Comparison of ENCODE assay signal across 9 cellular contexts in genomic region chr2:100416939-100417744, GRCh38. TPM values are rescaled to one million over a fixed set of nuclear protein-coding genes. Genes with fewer than 3 reads are reported as not detected.
A peak's percentile ranks its signal among the peaks of the same experiment; 100 is the strongest.
DNase-seq lines count a peak whose midpoint lies in the region; ATAC-seq, FAIRE-seq and TF ChIP-seq lines count a peak whose summit lies in the region.
"Had no signal": no experiment of that assay in that cellular context is flagged by ENCODE, and none has a peak within 500 bp of the region (broad histone marks: within the 10 kb centered on the region; RNA-seq: fewer than 3 reads in every experiment).

A gene with protein sequence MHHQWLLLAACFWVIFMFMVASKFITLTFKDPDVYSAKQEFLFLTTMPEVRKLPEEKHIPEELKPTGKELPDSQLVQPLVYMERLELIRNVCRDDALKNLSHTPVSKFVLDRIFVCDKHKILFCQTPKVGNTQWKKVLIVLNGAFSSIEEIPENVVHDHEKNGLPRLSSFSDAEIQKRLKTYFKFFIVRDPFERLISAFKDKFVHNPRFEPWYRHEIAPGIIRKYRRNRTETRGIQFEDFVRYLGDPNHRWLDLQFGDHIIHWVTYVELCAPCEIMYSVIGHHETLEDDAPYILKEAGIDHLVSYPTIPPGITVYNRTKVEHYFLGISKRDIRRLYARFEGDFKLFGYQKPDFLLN (minus strand): TSS chr2:100417668. CDS start chr2:100406675, 10,993 bp downstream.

- FAIRE-seq in D721Med (lab: Jason Lieb, UNC) = no peak

- H3K9ac ChIP-seq in HUES64 (ENCODE audit: low read depth, low read length) (peak within 1 kb of the TSS; percentile 90), SK-N-MC (ENCODE audit: insufficient read length) (peak within 1 kb of the TSS; percentile 74)

- H3K9me3 Mint-ChIP-seq in activated naive CD8-positive, alpha-beta T cell treated with anti-CD3 and anti-CD28 coated beads, Interleukin-2, amount 10 ng/mL, durations not matched to agents 7 days and 5 days = no peaks in the 10 kb centered on the region
- H3K9me3 Mint-ChIP-seq in type B pancreatic cell = no peaks in the 10 kb centered on the region

- DNase-seq in D721Med (ENCODE audit: insufficient read length, low spot score) (peak; percentile 71), SK-N-MC (ENCODE audit: low read depth, low spot score) (no peak), cardiac muscle cell (ENCODE audit: low read depth in 1 of 2, low spot score in 1 of 2) (peak; percentile 67 to 89), pons (ENCODE audit: low spot score) (peak; percentile 46), type B pancreatic cell (ENCODE audit: extremely low spot score, unreplicated experiment) (peak; percentile 83)
- peak; percentile 75 for DNase-seq in activated naive CD8-positive, alpha-beta T cell treated with anti-CD3 and anti-CD28 coated beads, Interleukin-2, amount 10 ng/mL, durations not matched to agents 7 days and 5 days

- H3K27ac ChIP-seq in HUES64 (ENCODE audit: low read depth, low read length) = peak within 1 kb of the TSS; percentile 76
- no peak within 1 kb of the TSS for H3K27ac ChIP-seq in SK-N-MC
- peak within 1 kb of the TSS; percentile 92 for H3K27ac ChIP-seq in cardiac muscle cell
- H3K27ac ChIP-seq: neutrophil had no signal

- TF ChIP-seq CTCF in D721Med (IDR thresholded peaks at IDR 0.05; ENCODE audit: insufficient read depth, missing control alignments) = no peak
- no peak for TF ChIP-seq CTCF in cardiac muscle cell (IDR thresholded peaks at IDR 0.05; ENCODE audit: low read depth, low read length)
- TF ChIP-seq CTCF in type B pancreatic cell (conservative IDR thresholded peaks at IDR 0.05) = no peak

- peak within 1 kb of the TSS; percentile 89 for H3K4me3 Mint-ChIP-seq in activated naive CD8-positive, alpha-beta T cell treated with anti-CD3 and anti-CD28 coated beads, Interleukin-2, amount 10 ng/mL, durations not matched to agents 7 days and 5 days
- peak within 1 kb of the TSS; percentile 94 for H3K4me3 Mint-ChIP-seq in type B pancreatic cell

- ATAC-seq in GM21381 (IDR thresholded peaks at IDR 0.05; ENCODE audit: unreplicated experiment) = peak; percentile 91
- ATAC-seq in activated naive CD8-positive, alpha-beta T cell treated with anti-CD3 and anti-CD28 coated beads, Interleukin-2, amount 10 ng/mL, durations not matched to agents 7 days and 5 days (ENCODE audit: low read depth) = peak; percentile 95

- H3K4me3 ChIP-seq in HUES64 (ENCODE audit: low read length) (peak within 1 kb of the TSS; percentile 97), SK-N-MC (peak within 1 kb of the TSS; percentile 82), cardiac muscle cell (peak within 1 kb of the TSS; percentile 78)

- H3K36me3 ChIP-seq in HUES64 (ENCODE audit: insufficient read depth, low read length) = peaks cover 9% of the 10 kb centered on the region; the same call in 1 of the 2 replicates
- H3K36me3 ChIP-seq in SK-N-MC (ENCODE audit: insufficient read depth, low read length) = no peaks in the 10 kb centered on the region
- H3K36me3 ChIP-seq in cardiac muscle cell = no peaks in the 10 kb centered on the region
- H3K36me3 ChIP-seq: neutrophil had no signal

- no peaks in the 10 kb centered on the region for H3K27me3 ChIP-seq in HUES64 (ENCODE audit: insufficient read depth, low read length)
- H3K27me3 ChIP-seq in cardiac muscle cell = no peaks in the 10 kb centered on the region

- under 1% methylated on average over 92 of the region's 92 CpGs for WGBS in HUES64

- H3K36me3 Mint-ChIP-seq in activated naive CD8-positive, alpha-beta T cell treated with anti-CD3 and anti-CD28 coated beads, Interleukin-2, amount 10 ng/mL, durations not matched to agents 7 days and 5 days = peaks cover 3% of the 10 kb centered on the region
- no peaks in the 10 kb centered on the region for H3K36me3 Mint-ChIP-seq in type B pancreatic cell

- H3K27me3 Mint-ChIP-seq in activated naive CD8-positive, alpha-beta T cell treated with anti-CD3 and anti-CD28 coated beads, Interleukin-2, amount 10 ng/mL, durations not matched to agents 7 days and 5 days = no peaks in the 10 kb centered on the region
- no peaks in the 10 kb centered on the region for H3K27me3 Mint-ChIP-seq in type B pancreatic cell

- H3K4me1 ChIP-seq in HUES64 (ENCODE audit: insufficient read depth, low read length) (peaks cover 44% of the 10 kb centered on the region), cardiac muscle cell (ENCODE audit: low read depth) (peaks cover 16% of the 10 kb centered on the region)

- no peaks in the 10 kb centered on the region for H3K9me3 ChIP-seq in HUES64 (ENCODE audit: insufficient read depth, low read depth, low read length)
- no peaks in the 10 kb centered on the region for H3K9me3 ChIP-seq in SK-N-MC (ENCODE audit: low read depth, low read length)
- H3K9me3 ChIP-seq in cardiac muscle cell (ENCODE audit: low read depth) = no peaks in the 10 kb centered on the region
- H3K9me3 ChIP-seq: neutrophil had no signal

- POLR2A ChIA-PET in activated naive CD8-positive, alpha-beta T cell treated with anti-CD3 and anti-CD28 coated beads, Interleukin-2, amount 10 ng/mL, durations not matched to agents 7 days and 5 days (lab: Charles Lee) = interaction anchor here (1.1 kb wide), 1 partner anchor 145 kb away, joined by 4 read pairs; the partner anchor contains the start of gene PDCL3

- H3K27ac Mint-ChIP-seq in activated naive CD8-positive, alpha-beta T cell treated with anti-CD3 and anti-CD28 coated beads, Interleukin-2, amount 10 ng/mL, durations not matched to agents 7 days and 5 days = peak within 1 kb of the TSS; percentile 39
- peak within 1 kb of the TSS; percentile 69 for H3K27ac Mint-ChIP-seq in type B pancreatic cell

- peaks cover 17% of the 10 kb centered on the region for H3K4me1 Mint-ChIP-seq in activated naive CD8-positive, alpha-beta T cell treated with anti-CD3 and anti-CD28 coated beads, Interleukin-2, amount 10 ng/mL, durations not matched to agents 7 days and 5 days
- peaks cover 17% of the 10 kb centered on the region for H3K4me1 Mint-ChIP-seq in type B pancreatic cell (ENCODE audit: unreplicated experiment)

RNA-seq across cellular contexts. Expression of the gene that starts here (rescaled TPM):
- 26.4 TPM for polyA plus RNA-seq in HUES64 (2013, experiment 1 of 2)
- 21.0 TPM for polyA plus RNA-seq in HUES64 (2013, experiment 2 of 2)
- total RNA-seq in activated naive CD8-positive, alpha-beta T cell treated with anti-CD3 and anti-CD28 coated beads, Interleukin-2, amount 10 ng/mL, durations not matched to agents 7 days and 5 days = 1 to 10 TPM; 5.5 to 6.4 TPM
- total RNA-seq in cardiac muscle cell = 21.6 and 22.2 TPM in 2 replicates
- polyA plus RNA-seq in cardiac muscle cell = 21.0 and 30.0 TPM in 2 replicates
- 7.2 and 26.9 TPM in 2 replicates for total RNA-seq in type B pancreatic cell (ENCODE audit: low replicate concordance)
